In the genomic region with DNA sequence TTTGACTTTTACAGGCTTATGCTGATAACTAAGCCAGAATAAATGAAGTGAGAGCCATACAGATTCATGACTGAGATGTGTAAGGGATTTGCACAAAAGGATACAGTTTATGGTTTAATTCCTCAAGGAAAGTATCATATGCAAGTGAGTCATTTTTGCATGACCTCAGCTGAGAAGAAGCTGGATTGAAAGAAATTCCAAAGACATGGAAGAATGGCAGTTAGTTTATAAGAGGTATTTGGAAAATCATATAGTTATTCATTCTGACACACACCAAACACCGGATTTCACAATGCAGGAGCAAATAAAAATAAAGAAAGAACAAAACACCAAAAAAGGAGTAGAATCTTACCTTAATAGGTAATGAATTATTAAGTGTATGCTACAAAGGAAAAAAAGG, we compare ENCODE assay signal across 17 cellular contexts.
DNase-seq lines count a peak whose midpoint lies in the region; ATAC-seq and TF ChIP-seq lines count a peak whose summit lies in the region.
"Had no signal": no experiment of that assay in that cellular context is flagged by ENCODE, and none has a peak within 500 bp of the region (broad histone marks: within the 10 kb centered on the region; RNA-seq: fewer than 3 reads in every experiment).

No MANE protein-coding gene starts in this region.

- no peaks in the 10 kb centered on the region for H3K36me3 ChIP-seq in skeletal muscle satellite cell (ENCODE audit: insufficient read depth, low read length)
- H3K36me3 ChIP-seq in mucosa of descending colon (ENCODE audit: low read depth), result no peaks in the 10 kb centered on the region
- H3K36me3 ChIP-seq: gastrocnemius medialis had no signal

- no peak overlapping the region for H3K4me3 ChIP-seq in skeletal muscle satellite cell (ENCODE audit: low read length)
- no peak overlapping the region for H3K4me3 ChIP-seq in mucosa of descending colon
- H3K4me3 ChIP-seq: gastrocnemius medialis had no signal

- H3K9me3 ChIP-seq in skeletal muscle satellite cell (replicated peaks; ENCODE audit: low read length) (no peaks in the 10 kb centered on the region), mucosa of descending colon (no peaks in the 10 kb centered on the region)
- H3K9me3 ChIP-seq: gastrocnemius medialis had no signal

- peak overlapping the region; percentile 33 for H3K4me2 ChIP-seq in skeletal muscle satellite cell (ENCODE audit: low read length)
- H3K4me2 ChIP-seq: KMS-11 had no signal

- H3K27me3 ChIP-seq in skeletal muscle satellite cell (ENCODE audit: control insufficient read depth, insufficient read depth, low read length), result no peaks in the 10 kb centered on the region
- H3K27me3 ChIP-seq: gastrocnemius medialis had no signal

- intact Hi-C loops in mucosa of descending colon (cut with DNase I, micrococcal nuclease), result no loop called here

- no peak for TF ChIP-seq CTCF in mucosa of descending colon (IDR thresholded peaks at IDR 0.05)

- ATAC-seq in SK-N-SH treated with all-trans-retinoic acid at 6 μM for 48 hours (peak; percentile 80), GM18517 (IDR thresholded peaks at IDR 0.05; ENCODE audit: unreplicated experiment) (no peak), mucosa of descending colon (no peak), GM18909 (IDR thresholded peaks at IDR 0.05; ENCODE audit: poor library complexity, unreplicated experiment) (no peak)
- ATAC-seq: activated T-helper 17 cell treated with anti-CD3 and anti-CD28 coated beads, Interleukin-2, amount 50 U/mL, for 72 hours; gastrocnemius medialis; left lobe of liver; stimulated activated naive CD8-positive, alpha-beta T cell treated with anti-CD3 and anti-CD28 coated beads, Interleukin-15, amount 100 ng/mL, for 72 hours had no signal

- peak overlapping the region; percentile 58 for H3K9ac ChIP-seq in skeletal muscle satellite cell (ENCODE audit: low read depth, low read length)
- H3K9ac ChIP-seq: KMS-11, parathyroid adenoma had no signal

- H3K4me1 ChIP-seq in skeletal muscle satellite cell (ENCODE audit: control insufficient read depth, insufficient read depth, low read length) (peaks cover 18% of the 10 kb centered on the region), mucosa of descending colon (ENCODE audit: low read depth) (no peaks in the 10 kb centered on the region)
- H3K4me1 ChIP-seq: gastrocnemius medialis, parathyroid adenoma had no signal

- DNase-seq in GM04504 (ENCODE audit: low read depth) (peak; percentile 74), fibroblast of peridontal ligament (ENCODE audit: extremely low read depth) (peak; percentile 94), mucosa of descending colon (no peak)
- DNase-seq: cerebellar nuclear complex; gastrocnemius medialis; H9; NCI-H187; NCI-H82; stimulated activated naive CD8-positive, alpha-beta T cell treated with anti-CD3 and anti-CD28 coated beads, Interleukin-15, amount 100 ng/mL, for 72 hours had no signal

TF ChIP-seq in SK-N-SH treated with all-trans-retinoic acid at 6 μM for 48 hours, 23 proteins besides CTCF, POLR2A, EP300 and RAD21:
- TF ChIP-seq PPARA (CRISPR knock-in tag; IDR thresholded peaks at IDR 0.05; ENCODE audit: borderline replicate concordance) (no peak), ZNF8 (CRISPR knock-in tag; IDR thresholded peaks at IDR 0.05) (no peak), ISL1 (CRISPR knock-in tag; IDR thresholded peaks at IDR 0.05) (peak; percentile 77), SNAI2 (CRISPR knock-in tag; IDR thresholded peaks at IDR 0.05) (no peak)
- TF ChIP-seq, protein P1, sequence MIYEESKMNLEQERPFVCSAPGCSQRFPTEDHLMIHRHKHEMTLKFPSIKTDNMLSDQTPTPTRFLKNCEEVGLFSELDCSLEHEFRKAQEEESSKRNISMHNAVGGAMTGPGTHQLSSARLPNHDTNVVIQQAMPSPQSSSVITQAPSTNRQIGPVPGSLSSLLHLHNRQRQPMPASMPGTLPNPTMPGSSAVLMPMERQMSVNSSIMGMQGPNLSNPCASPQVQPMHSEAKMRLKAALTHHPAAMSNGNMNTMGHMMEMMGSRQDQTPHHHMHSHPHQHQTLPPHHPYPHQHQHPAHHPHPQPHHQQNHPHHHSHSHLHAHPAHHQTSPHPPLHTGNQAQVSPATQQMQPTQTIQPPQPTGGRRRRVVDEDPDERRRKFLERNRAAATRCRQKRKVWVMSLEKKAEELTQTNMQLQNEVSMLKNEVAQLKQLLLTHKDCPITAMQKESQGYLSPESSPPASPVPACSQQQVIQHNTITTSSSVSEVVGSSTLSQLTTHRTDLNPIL (CRISPR knock-in tag; IDR thresholded peaks at IDR 0.05; ENCODE audit: low read depth), result 0 out of 2 replicates have a peak, but pooled peaks have one; percentile 7

Comparison
In these comparisons a context has a peak if more than half of its experiments do, and no peak if none do; other contexts are left out.
1. DNase-seq: peak in GM04504 (single experiment) and fibroblast of peridontal ligament (single experiment); none in mucosa of descending colon (0 of 3).